ENCODE assay signal across 25 cellular contexts in genomic region chr15:101004500-101004899, GRCh38.
"Had no signal": no experiment of that assay in that cellular context is flagged by ENCODE, and none has a peak within 500 bp of the region (broad histone marks: within the 10 kb centered on the region; RNA-seq: fewer than 3 reads in every experiment).

No MANE protein-coding gene starts in this region.

- H3K27me3 ChIP-seq: breast epithelium, gastrocnemius medialis, hepatocyte, pancreas, suprapubic skin had no signal

- H3K36me3 Mint-ChIP-seq: activated CD4-positive, alpha-beta memory T cell treated with anti-CD3 and anti-CD28 coated beads for 36 hours; activated naive CD4-positive, alpha-beta T cell treated with anti-CD3 and anti-CD28 coated beads, Interleukin-2, amount 50 U/mL, for 72 hours; mesothelial cell of epicardium had no signal

- H3K36me3 ChIP-seq: breast epithelium, gastrocnemius medialis, pancreas, suprapubic skin had no signal

- H3K27me3 Mint-ChIP-seq: naive B cell had no signal

- ATAC-seq: activated naive CD4-positive, alpha-beta T cell treated with anti-CD3 and anti-CD28 coated beads, Interleukin-2, amount 50 U/mL, for 72 hours; activated T-cell treated with anti-CD3 and anti-CD28 coated beads, Interleukin-2, amount 50 U/mL, for 72 hours; gastrocnemius medialis; left cardiac atrium; pancreas; psoas muscle had no signal

- H3K4me1 ChIP-seq: breast epithelium, gastrocnemius medialis had no signal

- H3K4me3 ChIP-seq: breast epithelium, gastrocnemius medialis, hepatocyte, pancreas, psoas muscle, SK-N-MC, suprapubic skin had no signal

- H3K9me3 ChIP-seq: gastrocnemius medialis, pancreas, psoas muscle, suprapubic skin had no signal

- H3K27ac Mint-ChIP-seq: activated CD4-positive, alpha-beta memory T cell treated with anti-CD3 and anti-CD28 coated beads for 36 hours; activated CD4-positive, alpha-beta T cell treated with anti-CD3 and anti-CD28 coated beads, Interleukin-2, amount 10 ng/mL, durations not matched to agents 24 days and 14 days; activated naive CD4-positive, alpha-beta T cell treated with anti-CD3 and anti-CD28 coated beads, Interleukin-2, amount 50 U/mL, for 72 hours; activated T-cell treated with anti-CD3 and anti-CD28 coated beads, Interleukin-2, amount 50 U/mL, for 72 hours; mesothelial cell of epicardium had no signal

- H3K4me3 Mint-ChIP-seq: activated CD4-positive, alpha-beta memory T cell treated with anti-CD3 and anti-CD28 coated beads for 36 hours; activated CD4-positive, alpha-beta T cell treated with anti-CD3 and anti-CD28 coated beads, Interleukin-2, amount 10 ng/mL, durations not matched to agents 24 days and 14 days; activated T-cell treated with anti-CD3 and anti-CD28 coated beads, Interleukin-2, amount 50 U/mL, for 72 hours; mesothelial cell of epicardium had no signal

- H3K9me3 Mint-ChIP-seq: activated CD4-positive, alpha-beta T cell treated with anti-CD3 and anti-CD28 coated beads, Interleukin-2, amount 10 ng/mL, durations not matched to agents 24 days and 14 days; activated naive CD4-positive, alpha-beta T cell treated with anti-CD3 and anti-CD28 coated beads, Interleukin-2, amount 50 U/mL, for 72 hours; activated T-cell treated with anti-CD3 and anti-CD28 coated beads, Interleukin-2, amount 50 U/mL, for 72 hours had no signal

- H3K27ac ChIP-seq: breast epithelium, gastrocnemius medialis, hepatocyte, pancreas, psoas muscle, SK-N-MC, suprapubic skin had no signal

- DNase-seq: activated CD4-positive, alpha-beta memory T cell treated with anti-CD3 and anti-CD28 coated beads for 36 hours; activated CD4-positive, alpha-beta T cell treated with anti-CD3 and anti-CD28 coated beads, Interleukin-2, amount 10 ng/mL, durations not matched to agents 24 days and 14 days; activated CD4-positive, CD25-positive, alpha-beta regulatory T cell treated with anti-CD3 and anti-CD28 coated beads, Interleukin-2, amount 50 U/mL, for 72 hours; activated naive CD4-positive, alpha-beta T cell; activated T-cell treated with anti-CD3 and anti-CD28 coated beads for 4 hours; activated T-cell treated with anti-CD3 and anti-CD28 coated beads, Interleukin-2, amount 50 U/mL, for 72 hours; central memory CD4-positive, alpha-beta T cell; effector memory CD4-positive, alpha-beta T cell; erythroblast; gastrocnemius medialis; glutamatergic neuron; left cardiac atrium; mammary epithelial cell; naive B cell; psoas muscle; stimulated activated CD4-positive, alpha-beta T cell treated with anti-CD3 and anti-CD28 coated beads, Interleukin-15, amount 100 ng/mL, for 24 hours; stimulated activated naive CD4-positive, alpha-beta T cell; trophoblast cell had no signal
